8 cellular contexts compared by ENCODE assay signal in genomic region chr10:103890194-103890658, GRCh38. TPM values are rescaled to one million over a fixed set of nuclear protein-coding genes. Genes with fewer than 3 reads are reported as not detected.
DNase-seq lines count a peak whose midpoint lies in the region; ATAC-seq and TF ChIP-seq lines count a peak whose summit lies in the region.

No MANE protein-coding gene starts in this region.

- H3K4me1 Mint-ChIP-seq in T-helper 17 cell = peaks cover 34% of the 10 kb centered on the region

- H3K27ac Mint-ChIP-seq in T-helper 17 cell = peak overlapping the region; percentile 84

- no peaks in the 10 kb centered on the region for H3K27me3 Mint-ChIP-seq in T-helper 17 cell

- peaks cover 2% of the 10 kb centered on the region for H3K36me3 Mint-ChIP-seq in T-helper 17 cell (ENCODE audit: low read depth)

- TF ChIP-seq CTCF in fibroblast of pulmonary artery (IDR thresholded peaks at IDR 0.05; ENCODE audit: low read length, missing control alignments) = no peak
- TF ChIP-seq CTCF in spleen (IDR thresholded peaks at IDR 0.05 in 8 of 11, conservative IDR thresholded peaks at IDR 0.05 in 3 of 11) = no peak

- peak; percentile 23 for DNase-seq in NCI-H2196 (lab: John Stamatoyannopoulos, UW; ENCODE audit: unreplicated experiment)
- DNase-seq in NCI-H2196 treated with DMSO at 0.1 percent for 48 hours (lab: John Stamatoyannopoulos, UW; ENCODE audit: unreplicated experiment) = no peak
- DNase-seq in T-helper 17 cell = no peak
- peak; percentile 9 for DNase-seq in fibroblast of pulmonary artery (ENCODE audit: low read depth)
- DNase-seq in spleen = no peak
- no peak for DNase-seq in T-helper 9 cell
- no peak for DNase-seq in H7

- H3K9me3 ChIP-seq in T-helper 17 cell (ENCODE audit: control insufficient read depth, low read length, poor library complexity, severe bottlenecking) (no peaks in the 10 kb centered on the region), spleen (no peaks in the 10 kb centered on the region)

- no peak for TF ChIP-seq POLR2A in spleen (IDR thresholded peaks at IDR 0.05)

- H3K27me3 ChIP-seq in spleen (replicated peaks in 1 of 7) (no peaks in the 10 kb centered on the region), H7 (ENCODE audit: control insufficient read depth, insufficient read depth, low read length) (no peaks in the 10 kb centered on the region)

- ATAC-seq in T-helper 17 cell = peak; percentile 10
- no peak for ATAC-seq in HG02840 (IDR thresholded peaks at IDR 0.05; ENCODE audit: low FRiP score, unreplicated experiment)

- H3K4me3 Mint-ChIP-seq in T-helper 17 cell = peak overlapping the region; percentile 49

- H3K36me3 ChIP-seq in spleen (peaks cover 0 to 85% (median 32%) of the 10 kb centered on the region in 6 donors), H7 (replicated peaks; ENCODE audit: control insufficient read depth, insufficient read depth, low read length) (no peaks in the 10 kb centered on the region; the same call in none of the 2 replicates)

- peak overlapping the region in 7 of 8 donors; percentile 31 to 78 (median 64) for H3K27ac ChIP-seq in spleen

- no peak overlapping the region for H3K4me3 ChIP-seq in fibroblast of pulmonary artery (replicated peaks; ENCODE audit: low read depth, low read length)
- H3K4me3 ChIP-seq in spleen = no peak overlapping the region
- H3K4me3 ChIP-seq in H7 (ENCODE audit: insufficient read depth, low read depth, low read length) = no peak overlapping the region

- WGBS in spleen, 5 donors = 57 to 72% (median 63%) methylated on average over 4 of the region's 4 CpGs

- H3K4me1 ChIP-seq in spleen = peaks cover 11 to 59% (median 35%) of the 10 kb centered on the region in 6 donors

- intact Hi-C loops in spleen (cut with DNase I; ENCODE audit: low total_unique reads) = no loop called here

RNA-seq across cellular contexts. Expression of gene STN1, which starts 27.8 kb away (rescaled TPM):
- 10 to 100 TPM; 47.0 to 53.7 TPM for total RNA-seq in T-helper 17 cell
- total RNA-seq in spleen = 10 to 100 TPM; 18.6 to 27.7 (median 24.1) TPM
- polyA plus RNA-seq in spleen = 10 to 100 TPM; 14.2 to 18.1 (median 15.1) TPM
- total RNA-seq in H7 (2014; rRNA removed; shearing (Covaris generic)) = 24.0 and 42.9 TPM in 2 replicates

RNA-seq across cellular contexts. Expression of gene SH3PXD2A, which starts 34.9 kb away (rescaled TPM):
- total RNA-seq in T-helper 17 cell (10 to 100 TPM in 1 of 2 donors, 1 to 10 TPM in 1; 7.2 to 10.9 TPM), spleen (10 to 100 TPM; 27.9 to 50.0 (median 38.8) TPM)
- polyA plus RNA-seq in spleen = 1 to 10 TPM; 2.6 to 8.1 (median 4.4) TPM
- total RNA-seq in H7 (2014; rRNA removed; shearing (Covaris generic)) = 6.8 and 8.1 TPM in 2 replicates

Comparison
In these comparisons a context has a peak if more than half of its experiments do, and no peak if none do; other contexts are left out.
1. DNase-seq: peak in NCI-H2196 (single experiment) and fibroblast of pulmonary artery (single experiment); none in NCI-H2196 treated with DMSO at 0.1 percent for 48 hours (single experiment), T-helper 17 cell (0 of 3), spleen (single experiment), T-helper 9 cell (single experiment) and H7 (single experiment).